In genomic region chr4:54089875-54090274, GRCh38 we compare ENCODE assay signal across 27 cellular contexts.
DNase-seq lines count a peak whose midpoint lies in the region; TF ChIP-seq lines count a peak whose summit lies in the region.
"Had no signal": no experiment of that assay in that cellular context is flagged by ENCODE, and none has a peak within 500 bp of the region (broad histone marks: within the 10 kb centered on the region; RNA-seq: fewer than 3 reads in every experiment).

No MANE protein-coding gene starts in this region.

- CTCF ChIA-PET in HEK293 (lab: Yijun Ruan, JAX) = interaction anchor here (1.1 kb wide), 1 partner anchor 160 kb away, joined by 3 read pairs; no protein-coding TSS in a partner anchor

- no peaks in the 10 kb centered on the region for H3K9me3 ChIP-seq in HEK293 (ENCODE audit: control insufficient read depth, insufficient read depth, low read depth, low read length)
- H3K9me3 ChIP-seq: A549, BE2C, Caco-2 had no signal

- no peak for DNase-seq in NCI-H2227 treated with DMSO at 0.1 percent for 48 hours (lab: John Stamatoyannopoulos, UW)
- DNase-seq: 8988T; ACHN; AML-193; BE2C; C1 segment of cervical spinal cord; Caco-2; Calu3; CD4-positive, alpha-beta memory T cell; CD4-positive, alpha-beta T cell; CD4-positive, CD25-positive, alpha-beta regulatory T cell; CD8-positive, alpha-beta memory T cell; CD8-positive, alpha-beta T cell; COR-L47; DMS 273 treated with DMSO at 0.1 percent for 48 hours; DMS153; DMS53; DMS79; DMS79 treated with DMSO at 0.1 percent for 48 hours; DND-41; EL had no signal

- H3K4me3 ChIP-seq in HEK293 (ENCODE audit: low read depth, low read length) = no peak overlapping the region
- H3K4me3 ChIP-seq: A549; BLaER1; BLaER1 treated with 17β-estradiol and CSF1 and Interleukin-3, amounts not matched to agents 10 nM and 100 nM had no signal

- POLR2A ChIA-PET in HEK293 (lab: Yijun Ruan, JAX) = no interaction called here

- H3K27ac ChIP-seq in HEK293 (ENCODE audit: extremely low read depth, low read depth, low read length) = no peak overlapping the region
- H3K27ac ChIP-seq: 22Rv1; A549; BLaER1; BLaER1 treated with 17β-estradiol and CSF1 and Interleukin-3, amounts not matched to agents 10 nM and 100 nM; C4-2B had no signal

- no peaks in the 10 kb centered on the region for H3K36me3 ChIP-seq in HEK293 (ENCODE audit: control insufficient read depth in 2 of 2, insufficient read depth in 1 of 2, low read length in 2 of 2)
- H3K36me3 ChIP-seq: BE2C; BLaER1; BLaER1 treated with 17β-estradiol and CSF1 and Interleukin-3, amounts not matched to agents 10 nM and 100 nM had no signal

- H3K4me1 ChIP-seq in HEK293 (ENCODE audit: control insufficient read depth, insufficient read depth, low read length) = no peaks in the 10 kb centered on the region
- H3K4me1 ChIP-seq: BE2C, BLaER1 had no signal

- TF ChIP-seq CTCF in HEK293 (tag by site-specific recombination; IDR thresholded peaks at IDR 0.05) = no peak

TF ChIP-seq in HEK293, 187 proteins besides CTCF, POLR2A, EP300 and RAD21:
- no peak for TF ChIP-seq ZSCAN18 (tag by site-specific recombination; IDR thresholded peaks at IDR 0.05)
- TF ChIP-seq ZFP37 (tag by site-specific recombination; IDR thresholded peaks at IDR 0.05) = peak; percentile 99
- TF ChIP-seq ZEB2 (tag by site-specific recombination; IDR thresholded peaks at IDR 0.05) = no peak
TF ChIP-seq in HEK293: peak in this region for 1.
